Comparison of ENCODE assay signal across 16 cellular contexts in genomic region chr6:7463785-7464184, GRCh38.
DNase-seq lines count a peak whose midpoint lies in the region; ATAC-seq and TF ChIP-seq lines count a peak whose summit lies in the region.
"Had no signal": no experiment of that assay in that cellular context is flagged by ENCODE, and none has a peak within 500 bp of the region (broad histone marks: within the 10 kb centered on the region; RNA-seq: fewer than 3 reads in every experiment).

No MANE protein-coding gene starts in this region.

- no TSS peak for BruUV-seq in mammary epithelial cell (replicated peaks; lab: Mats Ljungman, UMichigan)

- no peaks in the 10 kb centered on the region for H3K27me3 ChIP-seq in mammary epithelial cell (ENCODE audit: insufficient read depth, low read length)
- no peaks in the 10 kb centered on the region for H3K27me3 ChIP-seq in dorsolateral prefrontal cortex
- H3K27me3 ChIP-seq: neutrophil, tibial nerve had no signal

- H3K79me2 ChIP-seq in mammary epithelial cell (ENCODE audit: insufficient read depth, low read length): no peaks in the 10 kb centered on the region

- H3K36me3 Mint-ChIP-seq in activated naive CD4-positive, alpha-beta T cell treated with anti-CD3 and anti-CD28 coated beads, Interleukin-2, amount 10 ng/mL, durations not matched to agents 7 days and 5 days: no peaks in the 10 kb centered on the region
- no peaks in the 10 kb centered on the region for H3K36me3 Mint-ChIP-seq in activated naive CD4-positive, alpha-beta T cell treated with anti-CD3 and anti-CD28 coated beads, Interleukin-2, amount 50 U/mL, for 72 hours
- no peaks in the 10 kb centered on the region for H3K36me3 Mint-ChIP-seq in type B pancreatic cell

- no peak for DNase-seq in activated naive CD4-positive, alpha-beta T cell treated with anti-CD3 and anti-CD28 coated beads, Interleukin-2, amount 10 ng/mL, durations not matched to agents 7 days and 5 days
- DNase-seq in activated naive CD4-positive, alpha-beta T cell treated with anti-CD3 and anti-CD28 coated beads, Interleukin-2, amount 50 U/mL, for 72 hours (ENCODE audit: low spot score in 2 of 2): no peak
- DNase-seq in mammary epithelial cell (peak; percentile 65), islet precursor cell (peak; percentile 97), type B pancreatic cell (ENCODE audit: extremely low spot score, unreplicated experiment) (no peak), dorsolateral prefrontal cortex (no peak)
- DNase-seq: MV-4-11; NCI-H226; stimulated activated CD4-positive, alpha-beta T cell treated with anti-CD3 and anti-CD28 coated beads, Interleukin-12 subunit alpha, Interleukin-12 subunit beta, amount 100 ng/mL, for 4 hours; T-helper 17 cell had no signal

- H3K4me1 ChIP-seq in mammary epithelial cell (ENCODE audit: insufficient read depth, low read length): peaks cover 15% of the 10 kb centered on the region
- H3K4me1 ChIP-seq: tibial nerve had no signal

- H3K27ac ChIP-seq in mammary epithelial cell (ENCODE audit: insufficient read depth, low read depth, low read length) (peak overlapping the region; percentile 22), dorsolateral prefrontal cortex (no peak overlapping the region)
- H3K27ac ChIP-seq: HL-60, neutrophil, tibial nerve had no signal

- no peak overlapping the region for H3K9ac ChIP-seq in mammary epithelial cell (ENCODE audit: insufficient read depth, low read length)

- H3K4me1 Mint-ChIP-seq in activated naive CD4-positive, alpha-beta T cell treated with anti-CD3 and anti-CD28 coated beads, Interleukin-2, amount 10 ng/mL, durations not matched to agents 7 days and 5 days: peaks cover 2% of the 10 kb centered on the region
- H3K4me1 Mint-ChIP-seq in type B pancreatic cell (ENCODE audit: unreplicated experiment): peaks cover 40% of the 10 kb centered on the region

- H3K27me3 Mint-ChIP-seq in activated naive CD4-positive, alpha-beta T cell treated with anti-CD3 and anti-CD28 coated beads, Interleukin-2, amount 10 ng/mL, durations not matched to agents 7 days and 5 days: peaks cover 9% of the 10 kb centered on the region
- no peaks in the 10 kb centered on the region for H3K27me3 Mint-ChIP-seq in type B pancreatic cell

- H3K36me3 ChIP-seq in mammary epithelial cell (ENCODE audit: insufficient read depth, low read length): no peaks in the 10 kb centered on the region
- H3K36me3 ChIP-seq: neutrophil, tibial nerve had no signal

- TF ChIP-seq CTCF in mammary epithelial cell (conservative IDR thresholded peaks at IDR 0.05 in 1 of 2, IDR thresholded peaks at IDR 0.05 in 1 of 2; ENCODE audit: extremely low read depth in 1 of 2, insufficient read depth in 1 of 2, low read depth in 1 of 2, low read length in 2 of 2) (no peak), type B pancreatic cell (conservative IDR thresholded peaks at IDR 0.05) (no peak), dorsolateral prefrontal cortex (IDR thresholded peaks at IDR 0.05 in 54 of 56, conservative IDR thresholded peaks at IDR 0.05 in 2 of 56; ENCODE audit: low read depth in 1 of 56, partially characterized antibody in 56 of 56) (no peak)

- CTCF ChIA-PET in activated naive CD4-positive, alpha-beta T cell treated with anti-CD3 and anti-CD28 coated beads, Interleukin-2, amount 10 ng/mL, durations not matched to agents 7 days and 5 days (lab: Charles Lee): no interaction called here
- CTCF ChIA-PET in mammary epithelial cell (lab: Charles Lee; ENCODE audit: low non-redundant PET): no interaction called here

- no peaks in the 10 kb centered on the region for H4K20me1 ChIP-seq in mammary epithelial cell (ENCODE audit: insufficient read depth, low read length)

- ATAC-seq in activated naive CD4-positive, alpha-beta T cell treated with anti-CD3 and anti-CD28 coated beads, Interleukin-2, amount 50 U/mL, for 72 hours: no peak
- ATAC-seq in GM19455 (IDR thresholded peaks at IDR 0.05; ENCODE audit: unreplicated experiment) (no peak), GM21390 (IDR thresholded peaks at IDR 0.05; ENCODE audit: unreplicated experiment) (no peak)
- ATAC-seq: T-helper 17 cell had no signal

- H3K9me3 Mint-ChIP-seq in activated naive CD4-positive, alpha-beta T cell treated with anti-CD3 and anti-CD28 coated beads, Interleukin-2, amount 10 ng/mL, durations not matched to agents 7 days and 5 days: no peaks in the 10 kb centered on the region
- no peaks in the 10 kb centered on the region for H3K9me3 Mint-ChIP-seq in activated naive CD4-positive, alpha-beta T cell treated with anti-CD3 and anti-CD28 coated beads, Interleukin-2, amount 50 U/mL, for 72 hours
- peaks cover 5% of the 10 kb centered on the region for H3K9me3 Mint-ChIP-seq in type B pancreatic cell
- H3K9me3 Mint-ChIP-seq: activated T-helper 2 cell treated with anti-CD3 and anti-CD28 coated beads, Interferon-gamma antibody, Interleukin-2, Interleukin-4, amounts not matched to agents 10 μg/mL and 5 μg/mL and 100 μg/mL, durations not matched to agents 14 hours and 24 hours and 36 hours had no signal

- peak overlapping the region; percentile 90 for H2AFZ ChIP-seq in mammary epithelial cell (ENCODE audit: low read depth, low read length)

- peak overlapping the region; percentile 60 for H3K4me2 ChIP-seq in mammary epithelial cell (ENCODE audit: insufficient read depth, low read depth, low read length)

- H3K27ac Mint-ChIP-seq in activated naive CD4-positive, alpha-beta T cell treated with anti-CD3 and anti-CD28 coated beads, Interleukin-2, amount 10 ng/mL, durations not matched to agents 7 days and 5 days: peak overlapping the region; percentile 57
- no peak overlapping the region for H3K27ac Mint-ChIP-seq in activated naive CD4-positive, alpha-beta T cell treated with anti-CD3 and anti-CD28 coated beads, Interleukin-2, amount 50 U/mL, for 72 hours
- peak overlapping the region; percentile 68 for H3K27ac Mint-ChIP-seq in type B pancreatic cell
- H3K27ac Mint-ChIP-seq: activated T-helper 2 cell treated with anti-CD3 and anti-CD28 coated beads, Interferon-gamma antibody, Interleukin-2, Interleukin-4, amounts not matched to agents 10 μg/mL and 5 μg/mL and 100 μg/mL, durations not matched to agents 14 hours and 24 hours and 36 hours; T-helper 17 cell had no signal

- H3K4me3 ChIP-seq in mammary epithelial cell (replicated peaks in 1 of 3; ENCODE audit: insufficient read depth in 1 of 3, low read depth in 2 of 3, low read length in 3 of 3) (no peak overlapping the region), dorsolateral prefrontal cortex (no peak overlapping the region)
- H3K4me3 ChIP-seq: tibial nerve had no signal

- H3K9me3 ChIP-seq in mammary epithelial cell (replicated peaks; ENCODE audit: insufficient read depth, low read length): no peaks in the 10 kb centered on the region
- H3K9me3 ChIP-seq: neutrophil, tibial nerve had no signal

- dilution Hi-C loops in mammary epithelial cell (cut with HindIII; ENCODE audit: low sequenced_read_pairs): no loop called here

- no peak overlapping the region for H3K4me3 Mint-ChIP-seq in activated naive CD4-positive, alpha-beta T cell treated with anti-CD3 and anti-CD28 coated beads, Interleukin-2, amount 10 ng/mL, durations not matched to agents 7 days and 5 days
- H3K4me3 Mint-ChIP-seq in type B pancreatic cell: no peak overlapping the region
- H3K4me3 Mint-ChIP-seq: T-helper 17 cell had no signal

- 5% methylated on average over 4 of the region's 4 CpGs for WGBS in mammary epithelial cell (ENCODE audit: low coverage, missing lambda C conversion rate)

- in situ Hi-C loops in mammary epithelial cell (cut with MboI; ENCODE audit: low sequenced_read_pairs in 2 of 2): no loop called here

- intact Hi-C loops in mammary epithelial cell (cut with micrococcal nuclease): loop anchor here (5.0 kb wide), 1 partner anchor 44 kb away; no protein-coding TSS in a partner anchor
- intact Hi-C loops in dorsolateral prefrontal cortex (cut with DNase I): no loop called here

Comparison
In these comparisons a context has a peak if more than half of its experiments do, and no peak if none do; other contexts are left out.
1. H3K27ac Mint-ChIP-seq: peak in activated naive CD4-positive, alpha-beta T cell treated with anti-CD3 and anti-CD28 coated beads, Interleukin-2, amount 10 ng/mL, durations not matched to agents 7 days and 5 days (single experiment) and type B pancreatic cell (single experiment); none in activated naive CD4-positive, alpha-beta T cell treated with anti-CD3 and anti-CD28 coated beads, Interleukin-2, amount 50 U/mL, for 72 hours (0 of 2).
2. DNase-seq: peak in mammary epithelial cell (single experiment) and islet precursor cell (single experiment); none in activated naive CD4-positive, alpha-beta T cell treated with anti-CD3 and anti-CD28 coated beads, Interleukin-2, amount 10 ng/mL, durations not matched to agents 7 days and 5 days (single experiment), activated naive CD4-positive, alpha-beta T cell treated with anti-CD3 and anti-CD28 coated beads, Interleukin-2, amount 50 U/mL, for 72 hours (0 of 2), type B pancreatic cell (single experiment) and dorsolateral prefrontal cortex (0 of 10).